In the genomic region with DNA sequence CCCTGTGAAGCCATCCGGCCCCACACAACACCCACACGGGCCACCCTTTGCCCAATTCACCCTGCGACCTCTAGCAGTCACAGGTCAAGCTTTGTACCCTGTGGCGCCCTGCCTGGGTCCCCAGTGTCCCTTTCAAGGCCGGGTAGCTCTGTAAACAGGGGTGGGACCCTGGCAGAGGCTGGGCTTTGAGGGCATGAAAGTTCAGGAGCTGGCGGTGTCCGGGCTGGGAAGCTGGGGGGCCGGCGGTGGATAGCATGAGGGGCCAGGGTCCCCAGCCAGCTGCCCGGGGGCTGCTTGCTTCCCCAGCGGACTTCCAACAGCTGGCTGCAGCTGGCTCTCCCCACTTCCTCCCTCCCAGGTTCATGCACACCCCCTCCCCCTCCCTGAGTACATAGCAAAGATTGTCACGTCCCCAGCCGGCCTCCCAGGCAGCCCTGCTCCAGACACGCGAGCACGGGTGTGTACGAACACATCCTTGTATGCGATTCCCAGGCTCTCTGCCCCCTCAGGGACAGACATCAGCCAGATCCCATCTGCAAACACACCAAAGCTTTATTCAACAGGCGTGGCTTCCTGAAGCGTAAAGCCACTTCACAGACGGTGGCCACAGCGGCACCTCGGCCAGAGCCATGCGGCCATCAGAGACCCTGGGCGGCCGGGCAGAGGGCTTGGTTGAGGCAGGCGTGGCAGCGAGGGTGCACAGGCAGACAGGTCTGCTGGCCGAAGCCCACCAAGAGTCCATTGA, we compare ENCODE assay signal across 9 cellular contexts. TPM values are rescaled to one million over a fixed set of nuclear protein-coding genes. Genes with fewer than 3 reads are reported as not detected.
DNase-seq lines count a peak whose midpoint lies in the region; ATAC-seq and TF ChIP-seq lines count a peak whose summit lies in the region.
"Had no signal": no experiment of that assay in that cellular context is flagged by ENCODE, and none has a peak within 500 bp of the region (broad histone marks: within the 10 kb centered on the region; RNA-seq: fewer than 3 reads in every experiment).

No MANE protein-coding gene starts in this region.

- DNase-seq in CD8-positive, alpha-beta memory T cell = no peak
- DNase-seq in fibroblast of peridontal ligament (ENCODE audit: extremely low read depth) = peak; percentile 73
- DNase-seq in ovary = peak; percentile 90 to 97 (median 92)
- no peak for DNase-seq in islet precursor cell
- DNase-seq in stimulated activated CD4-positive, alpha-beta T cell treated with anti-CD3 and anti-CD28 coated beads, Interleukin-12 subunit alpha, Interleukin-12 subunit beta, amount 100 ng/mL, for 4 hours = no peak
- DNase-seq: amygdala had no signal

- no peaks in the 10 kb centered on the region for H3K4me1 Mint-ChIP-seq in CD8-positive, alpha-beta memory T cell

- no peak overlapping the region for H3K4me3 ChIP-seq in CD8-positive, alpha-beta memory T cell (ENCODE audit: low read length)
- H3K4me3 ChIP-seq in ovary = no peak overlapping the region

- H3K27ac Mint-ChIP-seq in CD8-positive, alpha-beta memory T cell = no peak overlapping the region

- no peaks in the 10 kb centered on the region for H3K9me3 Mint-ChIP-seq in CD8-positive, alpha-beta memory T cell

- CTCF ChIA-PET in CD8-positive, alpha-beta memory T cell (lab: Charles Lee) = interaction anchor here (1.3 to 2.1 kb wide), 2 partner anchors 17 to 101 kb away, joined by 4 to 8 read pairs; no protein-coding TSS in a partner anchor

- TF ChIP-seq EP300 in ovary (IDR thresholded peaks at IDR 0.05) = no peak

- no peak for ATAC-seq in HG02571 (IDR thresholded peaks at IDR 0.05; ENCODE audit: unreplicated experiment)
- no peak for ATAC-seq in HG03442 (IDR thresholded peaks at IDR 0.05; ENCODE audit: unreplicated experiment)

- TF ChIP-seq POLR2A in ovary (IDR thresholded peaks at IDR 0.05) = no peak

- H3K27ac ChIP-seq in CD8-positive, alpha-beta memory T cell (ENCODE audit: low read depth, low read length) = peak overlapping the region; percentile 16
- peak overlapping the region; percentile 75 to 92 for H3K27ac ChIP-seq in ovary

- no peaks in the 10 kb centered on the region for H3K27me3 ChIP-seq in CD8-positive, alpha-beta memory T cell (ENCODE audit: insufficient read depth, low read length, poor library complexity, severe bottlenecking)
- no peaks in the 10 kb centered on the region for H3K27me3 ChIP-seq in ovary

- no peaks in the 10 kb centered on the region for H3K36me3 Mint-ChIP-seq in CD8-positive, alpha-beta memory T cell

- H3K36me3 ChIP-seq in CD8-positive, alpha-beta memory T cell (ENCODE audit: insufficient read depth, low read length) = no peaks in the 10 kb centered on the region
- H3K36me3 ChIP-seq in ovary = no peaks in the 10 kb centered on the region

- no peaks in the 10 kb centered on the region for H3K4me1 ChIP-seq in CD8-positive, alpha-beta memory T cell (ENCODE audit: insufficient read depth, low read length)
- peaks cover 63% of the 10 kb centered on the region for H3K4me1 ChIP-seq in ovary (ENCODE audit: insufficient read depth)

- no peaks in the 10 kb centered on the region for H3K9me3 ChIP-seq in CD8-positive, alpha-beta memory T cell (ENCODE audit: low read length)
- no peaks in the 10 kb centered on the region for H3K9me3 ChIP-seq in ovary

- intact Hi-C loops in ovary (cut with DNase I) = no loop called here

- no peak for TF ChIP-seq CTCF in ovary (IDR thresholded peaks at IDR 0.05)

- 20 to 30% (median 30%) methylated on average over 29 of the region's 29 CpGs for WGBS in ovary, 3 donors

- POLR2A ChIA-PET in CD8-positive, alpha-beta memory T cell (lab: Charles Lee) = no interaction called here

- H3K4me3 Mint-ChIP-seq in CD8-positive, alpha-beta memory T cell = no peak overlapping the region

- H3K27me3 Mint-ChIP-seq in CD8-positive, alpha-beta memory T cell = no peaks in the 10 kb centered on the region

TF ChIP-seq in PFSK-1, 5 proteins besides CTCF, POLR2A, EP300 and RAD21:
- TF ChIP-seq SIN3A (IDR thresholded peaks at IDR 0.05; ENCODE audit: borderline replicate concordance, insufficient read depth, low read length) (no peak), POLR2AphosphoS5 (IDR thresholded peaks at IDR 0.05; ENCODE audit: low read depth, low read length) (peak; percentile 26), FOXP2 (optimal IDR thresholded peaks at IDR 0.05; ENCODE audit: borderline replicate concordance, extremely low read depth, extremely low read length, insufficient read depth) (peak; percentile 53)

RNA-seq across cellular contexts. Expression of a gene that starts 8.2 kb away (rescaled TPM):
- total RNA-seq in CD8-positive, alpha-beta memory T cell = 10 to 100 TPM; 28.7 to 29.5 TPM
- polyA plus RNA-seq in CD8-positive, alpha-beta memory T cell = 16.3 TPM
- 61.0 TPM for polyA plus RNA-seq in PFSK-1 (2012; ENCODE audit: insufficient read length, low read depth)
- total RNA-seq in ovary = 10 to 100 TPM; 17.1 to 38.1 (median 23.9) TPM
- 10 to 100 TPM in 1 of 2 donors, 1 to 10 TPM in 1; 1.9 to 27.3 TPM for polyA plus RNA-seq in ovary

RNA-seq across cellular contexts. Expression of a gene that starts 8.3 kb away (rescaled TPM):
- total RNA-seq in CD8-positive, alpha-beta memory T cell = 10 to 100 TPM; 79.3 to 86.3 TPM
- 46.4 TPM for polyA plus RNA-seq in CD8-positive, alpha-beta memory T cell
- 71.4 TPM for polyA plus RNA-seq in PFSK-1 (2012; ENCODE audit: insufficient read length, low read depth)
- 100 to 1,000 TPM in 4 of 7 donors, 10 to 100 TPM in 3; 47.0 to 150 (median 131) TPM for total RNA-seq in ovary
- polyA plus RNA-seq in ovary = 10 to 100 TPM; 51.7 to 72.1 TPM

RNA-seq across cellular contexts. Expression of a gene that starts 12.8 kb away (rescaled TPM):
- 1 to 10 TPM; 3.0 to 4.1 TPM for total RNA-seq in CD8-positive, alpha-beta memory T cell
- polyA plus RNA-seq in CD8-positive, alpha-beta memory T cell = 0.51 TPM
- 108 TPM for polyA plus RNA-seq in PFSK-1 (2012; ENCODE audit: insufficient read length, low read depth)
- 100 to 1,000 TPM in 1 of 7 donors, 10 to 100 TPM in 6; 25.0 to 118 (median 78.7) TPM for total RNA-seq in ovary
- polyA plus RNA-seq in ovary = 100 to 1,000 TPM in 1 of 2 donors, 1 to 10 TPM in 1; 6.3 to 101 TPM

RNA-seq across cellular contexts. Expression of a gene that starts 19.9 kb away (rescaled TPM):
- total RNA-seq in CD8-positive, alpha-beta memory T cell = 10 to 100 TPM in 1 of 2 experiments, 1 to 10 TPM in 1; 9.4 to 12.5 TPM
- polyA plus RNA-seq in CD8-positive, alpha-beta memory T cell = not detected
- polyA plus RNA-seq in PFSK-1 (2012; ENCODE audit: insufficient read length, low read depth) = 2.7 TPM
- 1 to 10 TPM in 1 of 7 donors, under 1 TPM in 2, not detected in 4; 0.46 to 1.1 (median 0.78) TPM for total RNA-seq in ovary
- under 1 TPM in 1 of 2 donors, not detected in 1; 0.17 TPM for polyA plus RNA-seq in ovary

RNA-seq across cellular contexts. Expression of a gene that starts 29.8 kb away (rescaled TPM):
- total RNA-seq in CD8-positive, alpha-beta memory T cell = 10 to 100 TPM; 91.8 to 96.6 TPM
- polyA plus RNA-seq in CD8-positive, alpha-beta memory T cell = 11.3 TPM
- polyA plus RNA-seq in PFSK-1 (2012; ENCODE audit: insufficient read length, low read depth) = 166 TPM
- 10 to 100 TPM; 25.8 to 44.5 (median 30.3) TPM for total RNA-seq in ovary
- polyA plus RNA-seq in ovary = 10 to 100 TPM in 1 of 2 donors, under 1 TPM in 1; 0.95 to 26.7 TPM

Comparison
In these comparisons a context has a peak if more than half of its experiments do, and no peak if none do; other contexts are left out.
1. DNase-seq: peak in fibroblast of peridontal ligament (single experiment) and ovary (5 of 5); none in CD8-positive, alpha-beta memory T cell (0 of 5), islet precursor cell (single experiment) and stimulated activated CD4-positive, alpha-beta T cell treated with anti-CD3 and anti-CD28 coated beads, Interleukin-12 subunit alpha, Interleukin-12 subunit beta, amount 100 ng/mL, for 4 hours (single experiment).
2. RNA of a gene that starts 12.8 kb away (total RNA-seq): 25.0 to 118 TPM in ovary; 3.0 to 4.1 TPM in CD8-positive, alpha-beta memory T cell; every median in the first group is over 4 times any median in the second.